ENCODE assay signal across 28 cellular contexts in genomic region chr13:35365885-35366284, GRCh38.
"Had no signal": no experiment of that assay in that cellular context is flagged by ENCODE, and none has a peak within 500 bp of the region (broad histone marks: within the 10 kb centered on the region; RNA-seq: fewer than 3 reads in every experiment).

No MANE protein-coding gene starts in this region.

- FAIRE-seq: astrocyte had no signal

- DNase-seq: activated B cell treated with CpG ODN at 0.5 μM for 24 hours; activated CD4-positive, alpha-beta memory T cell treated with anti-CD3 and anti-CD28 coated beads for 36 hours; activated CD4-positive, alpha-beta T cell treated with anti-CD3 and anti-CD28 coated beads for 4 hours; activated CD4-positive, alpha-beta T cell treated with anti-CD3 and anti-CD28 coated beads, Interleukin-2, amount 10 ng/mL, durations not matched to agents 24 days and 14 days; activated CD4-positive, alpha-beta T cell treated with anti-CD3 and anti-CD28 coated beads, Interleukin-2, amount 50 U/mL, for 1 hour; activated CD4-positive, alpha-beta T cell treated with anti-CD3 and anti-CD28 coated beads, Interleukin-2, amount 50 U/mL, for 4 hours; activated CD4-positive, CD25-positive, alpha-beta regulatory T cell treated with anti-CD3 and anti-CD28 coated beads, Interleukin-2, amount 50 U/mL, for 72 hours; activated CD8-positive, alpha-beta memory T cell treated with anti-CD3 and anti-CD28 coated beads, Interleukin-2, amount 50 U/mL, for 4 hours; activated CD8-positive, alpha-beta T cell treated with anti-CD3 and anti-CD28 coated beads for 36 hours; activated effector memory CD4-positive, alpha-beta T cell treated with anti-CD3 and anti-CD28 coated beads, Interleukin-2, amount 50 U/mL, for 16 hours; activated gamma-delta T cell treated with Interleukin-2 at 50 U/mL for 16 hours; activated naive CD4-positive, alpha-beta T cell; activated naive CD4-positive, alpha-beta T cell treated with anti-CD3 and anti-CD28 coated beads for 36 hours; activated naive CD4-positive, alpha-beta T cell treated with anti-CD3 and anti-CD28 coated beads, Interleukin-2, amount 50 U/mL, for 16 hours; activated naive CD8-positive, alpha-beta T cell treated with anti-CD3 and anti-CD28 coated beads for 36 hours; activated T-cell treated with anti-CD3 and anti-CD28 coated beads for 4 hours; activated T-cell treated with anti-CD3 and anti-CD28 coated beads, Interleukin-2, amount 50 U/mL, for 1 hour; activated T-cell treated with anti-CD3 and anti-CD28 coated beads, Interleukin-2, amount 50 U/mL, for 4 hours; activated T-cell treated with anti-CD3 and anti-CD28 coated beads, Interleukin-2, amount 50 U/mL, for 72 hours; adrenal gland; amniotic stem cell; aorta; body of pancreas; brain microvascular endothelial cell; central memory CD4-positive, alpha-beta T cell; T-helper 2 cell; T-helper 9 cell had no signal
